ENCODE assay signal across 11 cellular contexts in genomic region chr16:535446-536405, GRCh38. TPM values are rescaled to one million over a fixed set of nuclear protein-coding genes. Genes with fewer than 3 reads are reported as not detected.
DNase-seq lines count a peak whose midpoint lies in the region; ATAC-seq, FAIRE-seq and TF ChIP-seq lines count a peak whose summit lies in the region.
"Had no signal": no experiment of that assay in that cellular context is flagged by ENCODE, and none has a peak within 500 bp of the region (broad histone marks: within the 10 kb centered on the region; RNA-seq: fewer than 3 reads in every experiment).

No MANE protein-coding gene starts in this region.

- H3K36me3 Mint-ChIP-seq in GM23338 (ENCODE audit: low read depth), result peaks cover 6% of the 10 kb centered on the region

- no peak overlapping the region for H3K4me3 Mint-ChIP-seq in GM23338
- H3K4me3 Mint-ChIP-seq: activated naive CD8-positive, alpha-beta T cell treated with anti-CD3 and anti-CD28 coated beads, Interleukin-2, amount 10 ng/mL, durations not matched to agents 7 days and 5 days; T-helper 1 cell treated with Interleukin-12 subunit alpha and Interleukin-12 subunit beta and Interleukin-4 antibody, amounts not matched to agents 30 μg/mL and 1 μg/mL, for 36 hours had no signal

- TF ChIP-seq CTCF in bronchial epithelial cell (IDR thresholded peaks at IDR 0.05; ENCODE audit: insufficient read depth, low read length, severe bottlenecking), result no peak
- TF ChIP-seq CTCF in mucosa of descending colon (IDR thresholded peaks at IDR 0.05), result no peak
- no peak for TF ChIP-seq CTCF in GM23338 (conservative IDR thresholded peaks at IDR 0.05; ENCODE audit: low read depth in 2 of 2)

- H4K20me1 ChIP-seq in GM23338 (replicated peaks; ENCODE audit: insufficient read depth), result peaks cover 29% of the 10 kb centered on the region

- FAIRE-seq in bronchial epithelial cell (lab: Jason Lieb, UNC), result no peak
- FAIRE-seq in GM12892 (lab: Jason Lieb, UNC), result no peak

- DNase-seq in Caki2 (ENCODE audit: low read depth), result peak; percentile 93
- DNase-seq in LoVo (ENCODE audit: low spot score), result peak; percentile 94
- peak; percentile 64 for DNase-seq in bronchial epithelial cell (ENCODE audit: low read depth)
- DNase-seq in mucosa of descending colon, result peak; percentile 81 to 90 (median 89)
- DNase-seq in GM23338 (ENCODE audit: low spot score), result no peak
- DNase-seq in stimulated activated CD4-positive, alpha-beta T cell treated with anti-CD3 and anti-CD28 coated beads, Interleukin-4, amount 100 ng/mL, for 1 hour, result no peak
- no peak for DNase-seq in GM12892 (ENCODE audit: insufficient read length)
- no peak for DNase-seq in NCI-H2171 (lab: John Stamatoyannopoulos, UW)
- DNase-seq: activated naive CD8-positive, alpha-beta T cell treated with anti-CD3 and anti-CD28 coated beads, Interleukin-2, amount 10 ng/mL, durations not matched to agents 7 days and 5 days had no signal

- H3K9me3 Mint-ChIP-seq in GM23338, result no peaks in the 10 kb centered on the region
- H3K9me3 Mint-ChIP-seq: activated naive CD8-positive, alpha-beta T cell treated with anti-CD3 and anti-CD28 coated beads, Interleukin-2, amount 10 ng/mL, durations not matched to agents 7 days and 5 days; T-helper 1 cell treated with Interleukin-12 subunit alpha and Interleukin-12 subunit beta and Interleukin-4 antibody, amounts not matched to agents 30 μg/mL and 1 μg/mL, for 36 hours had no signal

- H3K27ac Mint-ChIP-seq in GM23338, result no peak overlapping the region
- H3K27ac Mint-ChIP-seq: activated naive CD8-positive, alpha-beta T cell treated with anti-CD3 and anti-CD28 coated beads, Interleukin-2, amount 10 ng/mL, durations not matched to agents 7 days and 5 days; T-helper 1 cell treated with Interleukin-12 subunit alpha and Interleukin-12 subunit beta and Interleukin-4 antibody, amounts not matched to agents 30 μg/mL and 1 μg/mL, for 36 hours had no signal

- in situ Hi-C loops in Caki2 (cut with HindIII; ENCODE audit: low pct_unique_long_range_greater_than_20kb, low sequenced_read_pairs), result no loop called here

- H3K79me2 ChIP-seq in GM23338 (replicated peaks; ENCODE audit: insufficient read depth), result peaks cover 65% of the 10 kb centered on the region

- H3K36me3 ChIP-seq in bronchial epithelial cell (ENCODE audit: control insufficient read depth, insufficient read depth, low read length) (peaks cover 31% of the 10 kb centered on the region), mucosa of descending colon (ENCODE audit: low read depth) (no peaks in the 10 kb centered on the region), GM23338 (ENCODE audit: insufficient read depth) (no peaks in the 10 kb centered on the region)

- peaks cover 24% of the 10 kb centered on the region for H3K4me1 ChIP-seq in mucosa of descending colon (ENCODE audit: low read depth)
- no peaks in the 10 kb centered on the region for H3K4me1 ChIP-seq in GM23338 (ENCODE audit: insufficient read depth)

- intact Hi-C loops in mucosa of descending colon (cut with DNase I, micrococcal nuclease), result no loop called here

- no peaks in the 10 kb centered on the region for H3K9me3 ChIP-seq in mucosa of descending colon

- no peaks in the 10 kb centered on the region for H3K27me3 Mint-ChIP-seq in GM23338 (ENCODE audit: insufficient read depth, low read depth, poor library complexity)
- H3K27me3 Mint-ChIP-seq: activated naive CD8-positive, alpha-beta T cell treated with anti-CD3 and anti-CD28 coated beads, Interleukin-2, amount 10 ng/mL, durations not matched to agents 7 days and 5 days had no signal

- H3K27ac ChIP-seq in GM23338 (ENCODE audit: low read depth), result no peak overlapping the region

- no peaks in the 10 kb centered on the region for H3K9me2 ChIP-seq in GM23338 (ENCODE audit: insufficient read depth)

- no peaks in the 10 kb centered on the region for H3F3A ChIP-seq in GM23338 (replicated peaks; ENCODE audit: low read depth)

- ATAC-seq in mucosa of descending colon (peak; percentile 81), GM23338 (no peak)

- H2AFZ ChIP-seq in GM23338, result no peak overlapping the region

- no peaks in the 10 kb centered on the region for H3K27me3 ChIP-seq in bronchial epithelial cell (ENCODE audit: control insufficient read depth, insufficient read depth, low read length)
- no peaks in the 10 kb centered on the region for H3K27me3 ChIP-seq in GM23338 (ENCODE audit: insufficient read depth)

- TF ChIP-seq POLR2A in GM12892 (IDR thresholded peaks at IDR 0.05; ENCODE audit: low read depth, low read length), result no peak

- no peak overlapping the region for H3K4me2 ChIP-seq in GM23338

- H3K4me3 ChIP-seq in bronchial epithelial cell (ENCODE audit: low read depth, low read length) (no peak overlapping the region), mucosa of descending colon (no peak overlapping the region), GM23338 (no peak overlapping the region)

- no peaks in the 10 kb centered on the region for H3K4me1 Mint-ChIP-seq in GM23338
- H3K4me1 Mint-ChIP-seq: activated naive CD8-positive, alpha-beta T cell treated with anti-CD3 and anti-CD28 coated beads, Interleukin-2, amount 10 ng/mL, durations not matched to agents 7 days and 5 days had no signal

TF ChIP-seq in GM23338, 12 proteins besides CTCF, POLR2A, EP300 and RAD21:
- TF ChIP-seq REST (IDR thresholded peaks at IDR 0.05; ENCODE audit: unreplicated experiment) (no peak), CREB1 (CRISPR knock-in tag; IDR thresholded peaks at IDR 0.05; ENCODE audit: low read depth) (no peak), EZH2phosphoT487 (IDR thresholded peaks at IDR 0.05; ENCODE audit: unreplicated experiment) (no peak)

RNA-seq across cellular contexts. Expression of gene CAPN15, which starts 8.2 kb away (rescaled TPM):
- total RNA-seq in Caki2 (2014; rRNA removed; shearing (Covaris generic); ENCODE audit: low replicate concordance), result 60.1 and 70.1 TPM in 2 replicates
- total RNA-seq in bronchial epithelial cell (27.1 and 31.9 TPM in 2 replicates), mucosa of descending colon (100 to 1,000 TPM in 2 of 3 donors, 10 to 100 TPM in 1; 73.5 to 110 (median 109) TPM)
- total RNA-seq in GM23338 (2014; rRNA removed; shearing (Covaris generic)), result 142 and 164 TPM in 2 replicates
- 27.3 and 30.7 TPM in 2 replicates for polyA plus RNA-seq in GM23338 (2016; fragmentation: Nextera tagmentation; extraction: Ambion mirVana)
- polyA plus RNA-seq in GM12892 (2012; ENCODE audit: missing spikeins), result 7.1 TPM

RNA-seq across cellular contexts. Expression of gene PRR35, which starts 24.5 kb away (rescaled TPM):
- total RNA-seq in Caki2 (2014; rRNA removed; shearing (Covaris generic); ENCODE audit: low replicate concordance), result not detected in 2 replicates
- total RNA-seq in bronchial epithelial cell (not detected in 2 replicates), mucosa of descending colon (not detected)
- total RNA-seq in GM23338 (2014; rRNA removed; shearing (Covaris generic)), result 1.1 and 1.4 TPM in 2 replicates
- polyA plus RNA-seq in GM23338 (2016; fragmentation: Nextera tagmentation; extraction: Ambion mirVana), result 0.32 and 0.63 TPM in 2 replicates
- polyA plus RNA-seq in GM12892 (2012; ENCODE audit: missing spikeins), result not detected
- total RNA-seq: activated naive CD8-positive, alpha-beta T cell treated with anti-CD3 and anti-CD28 coated beads, Interleukin-2, amount 10 ng/mL, durations not matched to agents 7 days and 5 days; kidney epithelial cell had no signal

RNA-seq across cellular contexts. Expression of gene NHLRC4, which starts 31.1 kb away (rescaled TPM):
- 1.2 and 4.0 TPM in 2 replicates for total RNA-seq in Caki2 (2014; rRNA removed; shearing (Covaris generic); ENCODE audit: low replicate concordance)
- under 0.01 TPM in 2 replicates for total RNA-seq in bronchial epithelial cell
- under 1 TPM; 0.26 to 0.82 (median 0.36) TPM for total RNA-seq in mucosa of descending colon
- 0.80 TPM in 1 of 2 replicates, not detected in the other for total RNA-seq in GM23338 (2014; rRNA removed; shearing (Covaris generic))
- polyA plus RNA-seq in GM23338 (2016; fragmentation: Nextera tagmentation; extraction: Ambion mirVana), result 0.14 and 0.47 TPM in 2 replicates
- polyA plus RNA-seq in GM12892 (2012; ENCODE audit: missing spikeins), result 0.28 TPM

RNA-seq across cellular contexts. Expression of gene PIGQ, which starts 34.0 kb away (rescaled TPM):
- total RNA-seq in Caki2 (2014; rRNA removed; shearing (Covaris generic); ENCODE audit: low replicate concordance), result 53.4 and 65.5 TPM in 2 replicates
- 17.2 and 17.9 TPM in 2 replicates for total RNA-seq in bronchial epithelial cell
- 10 to 100 TPM; 37.8 to 39.6 (median 38.4) TPM for total RNA-seq in mucosa of descending colon
- 49.9 and 62.3 TPM in 2 replicates for total RNA-seq in GM23338 (2014; rRNA removed; shearing (Covaris generic))
- 28.0 and 30.2 TPM in 2 replicates for polyA plus RNA-seq in GM23338 (2016; fragmentation: Nextera tagmentation; extraction: Ambion mirVana)
- 5.1 TPM for polyA plus RNA-seq in GM12892 (2012; ENCODE audit: missing spikeins)

RNA-seq across cellular contexts. Expression of gene RAB40C, which starts 54.1 kb away (rescaled TPM):
- total RNA-seq in Caki2 (2014; rRNA removed; shearing (Covaris generic); ENCODE audit: low replicate concordance), result 22.4 and 33.2 TPM in 2 replicates
- 10.8 and 16.8 TPM in 2 replicates for total RNA-seq in bronchial epithelial cell
- total RNA-seq in mucosa of descending colon, result 10 to 100 TPM; 31.2 to 51.0 (median 40.1) TPM
- 24.2 and 24.6 TPM in 2 replicates for total RNA-seq in GM23338 (2014; rRNA removed; shearing (Covaris generic))
- polyA plus RNA-seq in GM23338 (2016; fragmentation: Nextera tagmentation; extraction: Ambion mirVana), result 11.2 and 12.0 TPM in 2 replicates
- polyA plus RNA-seq in GM12892 (2012; ENCODE audit: missing spikeins), result 2.5 TPM

Comparison
In these comparisons a context has a peak if more than half of its experiments do, and no peak if none do; other contexts are left out.
1. DNase-seq: peak in Caki2 (single experiment), LoVo (single experiment), bronchial epithelial cell (single experiment) and mucosa of descending colon (3 of 3); none in GM23338 (single experiment), stimulated activated CD4-positive, alpha-beta T cell treated with anti-CD3 and anti-CD28 coated beads, Interleukin-4, amount 100 ng/mL, for 1 hour (single experiment), GM12892 (single experiment) and NCI-H2171 (single experiment).